Comparison of ENCODE assay signal across 7 cellular contexts in the genomic region with DNA sequence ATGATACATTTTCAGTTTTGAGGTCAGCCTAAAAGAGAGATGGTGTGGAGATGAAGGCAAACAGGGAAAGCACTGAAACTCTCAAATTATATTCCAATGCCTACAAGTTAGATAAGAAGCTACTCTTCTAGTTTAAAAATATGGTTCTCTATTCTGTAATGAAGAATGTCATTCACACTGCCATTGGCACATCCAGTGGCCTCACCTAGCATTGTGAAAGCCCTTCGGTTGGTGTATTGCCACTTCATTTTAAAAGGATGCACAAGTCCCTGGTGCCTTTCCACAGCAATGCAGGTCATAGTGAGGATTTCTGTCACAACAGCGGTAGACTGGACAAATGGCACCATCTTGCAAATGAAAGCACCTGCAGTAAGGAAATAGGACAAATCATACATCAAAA. TPM values are rescaled to one million over a fixed set of nuclear protein-coding genes. Genes with fewer than 3 reads are reported as not detected.
"Had no signal": no experiment of that assay in that cellular context is flagged by ENCODE, and none has a peak within 500 bp of the region (broad histone marks: within the 10 kb centered on the region; RNA-seq: fewer than 3 reads in every experiment).

No MANE protein-coding gene starts in this region.

- H3K27ac ChIP-seq: HL-60 had no signal

- ATAC-seq: HepG2, K562 had no signal

- DNase-seq: IMR-90 had no signal

- H3K4me3 ChIP-seq: K562 had no signal

RNA-seq across cellular contexts. Expression of a gene that starts 40.6 kb away (rescaled TPM):
- total RNA-seq: HepG2, HT-29, HT1080, IMR-90, K562 had no signal
- polyA plus RNA-seq: HepG2, IgD-negative memory B cell, IMR-90, K562 had no signal
